11 cellular contexts compared by ENCODE assay signal in the genomic region with DNA sequence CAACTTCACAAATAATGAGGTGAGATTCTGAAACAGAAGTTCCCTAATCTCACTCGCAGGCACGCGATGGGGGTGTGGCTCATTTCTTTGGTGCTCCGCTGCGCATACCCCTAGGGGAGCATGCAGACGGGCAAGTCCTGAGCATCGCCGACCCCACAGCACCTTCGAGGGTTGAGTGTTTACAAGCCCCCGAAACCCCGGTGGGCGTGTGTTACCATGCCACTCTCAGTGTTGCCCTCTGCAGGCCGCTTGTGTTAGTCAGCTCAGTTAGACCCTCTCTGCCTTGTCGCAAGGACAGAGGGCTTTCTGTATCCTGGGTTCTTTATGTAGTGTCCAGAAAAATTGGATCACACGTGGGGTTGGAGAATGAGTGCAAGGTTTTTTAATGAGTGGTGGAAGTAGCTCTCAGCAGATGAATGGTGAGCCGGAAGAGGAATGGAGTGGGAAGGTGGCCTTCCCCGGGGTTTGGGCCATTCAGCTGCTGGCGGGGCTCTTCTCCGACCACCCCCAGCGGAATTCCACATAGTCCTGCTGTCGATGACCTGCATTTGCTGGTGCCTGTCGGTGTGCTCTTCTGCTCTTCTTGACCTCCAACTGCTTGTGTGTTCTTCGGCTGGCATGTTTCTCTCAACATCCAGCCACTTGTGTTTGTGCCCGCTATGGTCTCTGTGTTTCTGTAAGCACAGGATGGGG.
DNase-seq lines count a peak whose midpoint lies in the region; ATAC-seq and TF ChIP-seq lines count a peak whose summit lies in the region.
"Had no signal": no experiment of that assay in that cellular context is flagged by ENCODE, and none has a peak within 500 bp of the region (broad histone marks: within the 10 kb centered on the region; RNA-seq: fewer than 3 reads in every experiment).

No MANE protein-coding gene starts in this region.

- ATAC-seq in GM21381 (IDR thresholded peaks at IDR 0.05; ENCODE audit: unreplicated experiment) (peak; percentile 41), GM18517 (IDR thresholded peaks at IDR 0.05; ENCODE audit: unreplicated experiment) (no peak)
- ATAC-seq: body of pancreas had no signal

- DNase-seq in Caki2 (ENCODE audit: low read depth) (peak; percentile 16), globus pallidus (ENCODE audit: low spot score) (peak; percentile 5), activated gamma-delta T cell (lab: John Stamatoyannopoulos, UW) (no peak), hippocampal formation (lab: John Stamatoyannopoulos, UW) (no peak), NCI-H446 (lab: John Stamatoyannopoulos, UW) (no peak)
- DNase-seq: EL, SHP77 had no signal

- in situ Hi-C loops in Caki2 (cut with HindIII; ENCODE audit: low pct_unique_long_range_greater_than_20kb, low sequenced_read_pairs), result no loop called here

TF ChIP-seq in PFSK-1, 5 proteins besides CTCF, POLR2A, EP300 and RAD21:
- TF ChIP-seq FOXP2 (optimal IDR thresholded peaks at IDR 0.05; ENCODE audit: borderline replicate concordance, extremely low read depth, extremely low read length, insufficient read depth) (peak; percentile 29), TAF1 (IDR thresholded peaks at IDR 0.05; ENCODE audit: borderline replicate concordance, insufficient read depth, low read length) (no peak), REST (IDR thresholded peaks at IDR 0.05; ENCODE audit: insufficient read depth in 1 of 2, low read depth in 2 of 2, low read length in 2 of 2) (no peak), SIN3A (IDR thresholded peaks at IDR 0.05; ENCODE audit: borderline replicate concordance, insufficient read depth, low read length) (no peak)

Comparison
In these comparisons a context has a peak if more than half of its experiments do, and no peak if none do; other contexts are left out.
1. DNase-seq: peak in Caki2 (single experiment) and globus pallidus (single experiment); none in activated gamma-delta T cell (single experiment), hippocampal formation (0 of 2) and NCI-H446 (0 of 2).